ENCODE assay signal across 12 cellular contexts in the genomic region with DNA sequence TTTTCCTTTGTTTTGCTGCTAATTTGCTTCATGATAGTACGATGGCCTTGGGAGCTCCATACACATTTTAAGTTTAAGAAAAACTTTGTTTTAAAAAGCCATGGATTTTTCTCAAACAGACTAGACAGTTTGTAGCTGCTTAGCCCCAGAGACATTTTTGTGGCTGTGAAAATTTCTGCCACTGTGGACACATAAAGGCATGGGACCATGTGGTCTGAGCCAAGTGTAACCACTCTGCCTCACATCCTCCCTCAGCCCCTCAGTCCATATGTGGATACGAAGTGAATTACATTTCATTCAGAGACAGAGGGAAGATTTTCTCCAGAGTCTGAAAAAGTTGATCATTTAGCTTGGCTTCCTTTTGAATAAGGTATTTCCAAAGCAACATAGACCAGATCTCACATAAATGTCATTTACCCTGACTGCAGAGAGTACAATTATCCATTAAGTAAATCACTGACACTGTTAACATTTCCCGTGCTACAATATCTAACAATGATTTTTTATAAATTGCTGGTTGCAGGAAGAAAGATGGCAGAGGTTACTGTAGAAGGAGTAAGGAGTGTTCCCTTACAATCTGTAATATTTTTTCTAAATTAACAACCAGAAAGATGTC.
DNase-seq lines count a peak whose midpoint lies in the region; ATAC-seq and TF ChIP-seq lines count a peak whose summit lies in the region.
"Had no signal": no experiment of that assay in that cellular context is flagged by ENCODE, and none has a peak within 500 bp of the region (broad histone marks: within the 10 kb centered on the region; RNA-seq: fewer than 3 reads in every experiment).

No MANE protein-coding gene starts in this region.

- TF ChIP-seq POLR2A in lower leg skin (IDR thresholded peaks at IDR 0.05): no peak

- H3K4me1 ChIP-seq in RWPE2 (ENCODE audit: insufficient read depth, poor library complexity, severe bottlenecking) (peaks cover 5% of the 10 kb centered on the region), psoas muscle (no peaks in the 10 kb centered on the region)
- H3K4me1 ChIP-seq: BE2C had no signal

- no peaks in the 10 kb centered on the region for H3K9me3 ChIP-seq in RWPE2 (ENCODE audit: severe bottlenecking)
- H3K9me3 ChIP-seq in psoas muscle: no peaks in the 10 kb centered on the region
- H3K9me3 ChIP-seq: BE2C had no signal

- H3K27ac ChIP-seq in RWPE2 (ENCODE audit: poor library complexity, severe bottlenecking) (peak overlapping the region; percentile 35), psoas muscle (peak overlapping the region; percentile 30)

- 71 to 81% (median 78%) methylated on average over 3 of the region's 3 CpGs for WGBS in psoas muscle, 3 donors
- WGBS in lower leg skin, 2 donors: 70 to 76% methylated on average over 3 of the region's 3 CpGs

- ATAC-seq in RWPE2 (ENCODE audit: low read depth): no peak
- ATAC-seq in psoas muscle: no peak
- no peak for ATAC-seq in GM21447 (IDR thresholded peaks at IDR 0.05; ENCODE audit: unreplicated experiment)
- ATAC-seq: left colon had no signal

- H3K9me3 Mint-ChIP-seq in activated CD4-positive, alpha-beta memory T cell treated with anti-CD3 and anti-CD28 coated beads for 36 hours: no peaks in the 10 kb centered on the region

- H3K4me3 ChIP-seq in AG09309 (ENCODE audit: control insufficient read depth, low read depth, low read length) (peak overlapping the region; percentile 16), RWPE2 (ENCODE audit: severe bottlenecking) (no peak overlapping the region), fibroblast of villous mesenchyme (ENCODE audit: low read depth, low read length) (peak overlapping the region; percentile 33), psoas muscle (no peak overlapping the region), lower leg skin (ENCODE audit: low read depth, poor library complexity, severe bottlenecking) (no peak overlapping the region)

- TF ChIP-seq CTCF in AG09309 (IDR thresholded peaks at IDR 0.05; ENCODE audit: control insufficient read depth, insufficient read depth, low read depth, low read length, missing control alignments) (no peak), RWPE2 (IDR thresholded peaks at IDR 0.05; ENCODE audit: poor library complexity, severe bottlenecking) (no peak), fibroblast of villous mesenchyme (IDR thresholded peaks at IDR 0.05; ENCODE audit: insufficient read depth, low read depth, low read length) (no peak), psoas muscle (IDR thresholded peaks at IDR 0.05) (no peak), lower leg skin (IDR thresholded peaks at IDR 0.05) (no peak)

- no peaks in the 10 kb centered on the region for H3K27me3 Mint-ChIP-seq in activated CD4-positive, alpha-beta memory T cell treated with anti-CD3 and anti-CD28 coated beads for 36 hours

- no peaks in the 10 kb centered on the region for H3K36me3 ChIP-seq in RWPE2 (ENCODE audit: low read depth)
- no peaks in the 10 kb centered on the region for H3K36me3 ChIP-seq in psoas muscle (ENCODE audit: insufficient read depth in 1 of 2, low read depth in 1 of 2)
- H3K36me3 ChIP-seq: BE2C had no signal

- H3K27ac Mint-ChIP-seq in activated CD4-positive, alpha-beta memory T cell treated with anti-CD3 and anti-CD28 coated beads for 36 hours: no peak overlapping the region

- CTCF ChIA-PET in activated CD4-positive, alpha-beta memory T cell treated with anti-CD3 and anti-CD28 coated beads for 36 hours (lab: Charles Lee): no interaction called here

- POLR2A ChIA-PET in activated CD4-positive, alpha-beta memory T cell treated with anti-CD3 and anti-CD28 coated beads for 36 hours (lab: Charles Lee): no interaction called here

- intact Hi-C loops in psoas muscle (cut with DNase I) (no loop called here), lower leg skin (cut with DNase I; ENCODE audit: low total_unique reads) (no loop called here)
- intact Hi-C loops in activated CD4-positive, alpha-beta memory T cell treated with anti-CD3 and anti-CD28 coated beads for 36 hours (cut with micrococcal nuclease): no loop called here

- H3K36me3 Mint-ChIP-seq in activated CD4-positive, alpha-beta memory T cell treated with anti-CD3 and anti-CD28 coated beads for 36 hours: no peaks in the 10 kb centered on the region

- no peak for DNase-seq in AG09309 (ENCODE audit: low read depth)
- DNase-seq in RWPE2 (ENCODE audit: low spot score): no peak
- DNase-seq in fibroblast of villous mesenchyme (ENCODE audit: low read depth): peak; percentile 67
- DNase-seq in psoas muscle: no peak
- DNase-seq in lower leg skin (ENCODE audit: low spot score in 2 of 2): no peak
- DNase-seq in DMS53 (lab: John Stamatoyannopoulos, UW): no peak
- DNase-seq in activated CD4-positive, alpha-beta memory T cell treated with anti-CD3 and anti-CD28 coated beads for 36 hours: no peak
- DNase-seq: BE2C, GDM1, left colon, NCI-H187 treated with DMSO at 0.1 percent for 48 hours had no signal

- no peak overlapping the region for H3K4me3 Mint-ChIP-seq in activated CD4-positive, alpha-beta memory T cell treated with anti-CD3 and anti-CD28 coated beads for 36 hours

- no peaks in the 10 kb centered on the region for H3K4me1 Mint-ChIP-seq in activated CD4-positive, alpha-beta memory T cell treated with anti-CD3 and anti-CD28 coated beads for 36 hours (ENCODE audit: low read depth)

- H3K27me3 ChIP-seq in RWPE2 (ENCODE audit: insufficient read depth, poor library complexity, severe bottlenecking) (no peaks in the 10 kb centered on the region), psoas muscle (ENCODE audit: insufficient read depth in 3 of 3, low read length in 2 of 3) (no peaks in the 10 kb centered on the region)
- H3K27me3 ChIP-seq: BE2C had no signal

Comparison
In these comparisons a context has a peak if more than half of its experiments do, and no peak if none do; other contexts are left out.
1. H3K4me3 ChIP-seq: peak in AG09309 (single experiment) and fibroblast of villous mesenchyme (single experiment); none in RWPE2 (single experiment), psoas muscle (single experiment) and lower leg skin (single experiment).